In genomic region chr16:89291355-89291754, GRCh38 we compare ENCODE assay signal across 17 cellular contexts.
A peak's percentile ranks its signal among the peaks of the same experiment; 100 is the strongest.
DNase-seq lines count a peak whose midpoint lies in the region; ATAC-seq, FAIRE-seq and TF ChIP-seq lines count a peak whose summit lies in the region.
"Had no signal": no experiment of that assay in that cellular context is flagged by ENCODE, and none has a peak within 500 bp of the region (broad histone marks: within the 10 kb centered on the region; RNA-seq: fewer than 3 reads in every experiment).

No MANE protein-coding gene starts in this region.

- H3K36me3 Mint-ChIP-seq in activated T-cell treated with anti-CD3 and anti-CD28 coated beads, Interleukin-2, amount 50 U/mL, for 24 hours (ENCODE audit: low read depth), result peaks cover 67% of the 10 kb centered on the region
- H3K36me3 Mint-ChIP-seq in IgD-negative memory B cell, result peaks cover 6% of the 10 kb centered on the region

- H3K27ac Mint-ChIP-seq in activated T-cell treated with anti-CD3 and anti-CD28 coated beads, Interleukin-2, amount 50 U/mL, for 24 hours, result peak overlapping the region; percentile 82
- peak overlapping the region in 2 of 3 donors; percentile 23 to 47 for H3K27ac Mint-ChIP-seq in IgD-negative memory B cell

- no peak for TF ChIP-seq CTCF in H1 (IDR thresholded peaks at IDR 0.05; ENCODE audit: control extremely low read depth in 1 of 3, insufficient read depth in 1 of 3, low read depth in 1 of 3, low read length in 3 of 3)
- TF ChIP-seq CTCF in esophagus squamous epithelium (IDR thresholded peaks at IDR 0.05), result no peak

- no peak overlapping the region for H3K56ac ChIP-seq in H1 (replicated peaks; ENCODE audit: insufficient read length, low read depth, low read length)

- H2BK12ac ChIP-seq in H1 (ENCODE audit: low read depth, low read length), result peak overlapping the region; percentile 99
- no peak overlapping the region for H2BK12ac ChIP-seq in neuronal stem cell (ENCODE audit: low read length)

- peaks cover 0 to 54% of the 10 kb centered on the region in 2 experiments; a peak in 2 of 4 replicates for H3K79me2 ChIP-seq in H1 (ENCODE audit: control insufficient read depth in 1 of 2, insufficient read depth in 2 of 2, low read length in 2 of 2)

- H3K18ac ChIP-seq in H1 (ENCODE audit: extremely low read depth, low read length) (peak overlapping the region; percentile 82), neuronal stem cell (ENCODE audit: low read length) (no peak overlapping the region)

- peak overlapping the region; percentile 99 for H4K91ac ChIP-seq in H1 (replicated peaks; ENCODE audit: insufficient read length, low read length)
- no peak overlapping the region for H4K91ac ChIP-seq in neuronal stem cell (ENCODE audit: low read depth, low read length, poor library complexity)

- H2BK120ac ChIP-seq in H1 (replicated peaks; ENCODE audit: low read depth, low read length) (peak overlapping the region; percentile 13), neuronal stem cell (ENCODE audit: low read depth, low read length) (no peak overlapping the region)

- FAIRE-seq in H1 (lab: Jason Lieb, UNC), result no peak
- FAIRE-seq: colon had no signal

- no peak for TF ChIP-seq EP300 in H1 (IDR thresholded peaks at IDR 0.05; ENCODE audit: borderline replicate concordance in 1 of 2, low read depth in 2 of 2, low read length in 2 of 2)

- TF ChIP-seq RAD21 in H1 (IDR thresholded peaks at IDR 0.05 in 1 of 2, conservative IDR thresholded peaks at IDR 0.05 in 1 of 2; ENCODE audit: low read depth in 2 of 2, low read length in 2 of 2), result no peak

- intact Hi-C loops in esophagus squamous epithelium (cut with DNase I), result no loop called here

- no peak for ATAC-seq in HG02759 (IDR thresholded peaks at IDR 0.05; ENCODE audit: unreplicated experiment)
- ATAC-seq: Right ventricle myocardium inferior; stimulated activated naive B cell treated with anti-CD40 and anti-IgM and Interleukin-4, amounts not matched to agents 10 μg/mL and 1 μg/mL and 100 μg/mL, for 72 hours had no signal

- peaks cover 13% of the 10 kb centered on the region for H3K79me1 ChIP-seq in H1 (ENCODE audit: low read depth, low read length)
- peaks cover 24% of the 10 kb centered on the region for H3K79me1 ChIP-seq in neuronal stem cell (ENCODE audit: low read depth, low read length)

- H3K4me2 ChIP-seq in H1 (ENCODE audit: insufficient read depth in 1 of 2, low read depth in 2 of 2, low read length in 2 of 2), result peak overlapping the region; percentile 71 to 74
- H3K4me2 ChIP-seq in neuronal stem cell (ENCODE audit: insufficient read depth, low read length, poor library complexity, severe bottlenecking), result no peak overlapping the region

- H3K9me3 Mint-ChIP-seq in activated T-cell treated with anti-CD3 and anti-CD28 coated beads, Interleukin-2, amount 50 U/mL, for 24 hours, result no peaks in the 10 kb centered on the region
- H3K9me3 Mint-ChIP-seq in IgD-negative memory B cell, result no peaks in the 10 kb centered on the region
- H3K9me3 Mint-ChIP-seq: CD14-positive monocyte; mesothelial cell of epicardium; stimulated activated naive B cell treated with anti-CD40 and anti-IgM and Interleukin-4, amounts not matched to agents 10 μg/mL and 1 μg/mL and 100 μg/mL, for 72 hours had no signal

- peak overlapping the region; percentile 58 for H4K8ac ChIP-seq in H1 (ENCODE audit: extremely low read depth, insufficient read depth, low read length)
- H4K8ac ChIP-seq in neuronal stem cell (ENCODE audit: low read depth, low read length), result no peak overlapping the region

- peaks cover 25 to 27% of the 10 kb centered on the region in 2 experiments for H4K20me1 ChIP-seq in H1 (replicated peaks in 1 of 2; ENCODE audit: control insufficient read depth in 1 of 2, insufficient read depth in 2 of 2, low read length in 2 of 2)

- no peak for TF ChIP-seq POLR2A in H1 (IDR thresholded peaks at IDR 0.05; ENCODE audit: control extremely low read depth in 1 of 2, low read depth in 2 of 2, low read length in 2 of 2)
- no peak for TF ChIP-seq POLR2A in esophagus squamous epithelium (IDR thresholded peaks at IDR 0.05)

- H3K27ac ChIP-seq in H1 (ENCODE audit: low read depth, low read length), result peak overlapping the region; percentile 72
- H3K27ac ChIP-seq in neuronal stem cell (replicated peaks; ENCODE audit: low read length), result no peak overlapping the region
- H3K27ac ChIP-seq in esophagus squamous epithelium, result no peak overlapping the region
- H3K27ac ChIP-seq: tibial nerve had no signal

- POLR2A ChIA-PET in H1 (lab: Charles Lee; ENCODE audit: partially characterized antibody), result interaction anchor here (0.6 to 4.1 kb wide), 7 partner anchors 10 to 273 kb away, joined by 3 to 15 read pairs (median 4); partner anchors contain the start of gene SPG7

- peak overlapping the region in 2 of 4 experiments; percentile 19 to 35; a peak in 3 of 8 replicates for H3K4me3 ChIP-seq in H1 (ENCODE audit: extremely low read depth in 1 of 4, insufficient read depth in 2 of 4, low read depth in 3 of 4, low read length in 4 of 4)
- H3K4me3 ChIP-seq in neuronal stem cell (ENCODE audit: low read length in 2 of 2), result no peak overlapping the region
- no peak overlapping the region for H3K4me3 ChIP-seq in esophagus squamous epithelium
- H3K4me3 ChIP-seq: tibial nerve had no signal

- no peak overlapping the region for H3K4me3 Mint-ChIP-seq in activated T-cell treated with anti-CD3 and anti-CD28 coated beads, Interleukin-2, amount 50 U/mL, for 24 hours
- no peak overlapping the region for H3K4me3 Mint-ChIP-seq in IgD-negative memory B cell
- H3K4me3 Mint-ChIP-seq: CD14-positive monocyte; mesothelial cell of epicardium; stimulated activated naive B cell treated with anti-CD40 and anti-IgM and Interleukin-4, amounts not matched to agents 10 μg/mL and 1 μg/mL and 100 μg/mL, for 72 hours had no signal

- H3K23me2 ChIP-seq in H1 (ENCODE audit: low read depth, low read length), result peaks cover 2% of the 10 kb centered on the region; the same call in 1 of the 2 replicates

- H3K23ac ChIP-seq in H1 (ENCODE audit: insufficient read length) (no peak overlapping the region), neuronal stem cell (ENCODE audit: low read depth, low read length, poor library complexity) (peak overlapping the region; percentile 94)

- H3K36me3 ChIP-seq in H1 (ENCODE audit: control insufficient read depth in 2 of 4, insufficient read depth in 4 of 4, low read length in 3 of 4) (peaks cover 10 to 20% (median 14%) of the 10 kb centered on the region in 4 experiments; a peak in 7 of 8 replicates), neuronal stem cell (replicated peaks in 1 of 2; ENCODE audit: control insufficient read depth in 2 of 2, insufficient read depth in 2 of 2, low read length in 2 of 2) (peaks cover 27 to 62% of the 10 kb centered on the region in 2 donors), esophagus squamous epithelium (peaks cover 14 to 63% (median 27%) of the 10 kb centered on the region in 3 donors)

- no peaks in the 10 kb centered on the region for H3K27me3 Mint-ChIP-seq in activated T-cell treated with anti-CD3 and anti-CD28 coated beads, Interleukin-2, amount 50 U/mL, for 24 hours
- H3K27me3 Mint-ChIP-seq in IgD-negative memory B cell, result no peaks in the 10 kb centered on the region
- H3K27me3 Mint-ChIP-seq: stimulated activated naive B cell treated with anti-CD40 and anti-IgM and Interleukin-4, amounts not matched to agents 10 μg/mL and 1 μg/mL and 100 μg/mL, for 72 hours had no signal

- peak overlapping the region; percentile 99 for H2BK15ac ChIP-seq in H1 (ENCODE audit: low read length)
- no peak overlapping the region for H2BK15ac ChIP-seq in neuronal stem cell (ENCODE audit: low read length)

- H2AK5ac ChIP-seq in H1 (ENCODE audit: low read depth, low read length), result peak overlapping the region; percentile 92
- H2AK5ac ChIP-seq in neuronal stem cell (ENCODE audit: low read depth, low read length), result no peak overlapping the region

- H4K5ac ChIP-seq in H1 (ENCODE audit: insufficient read length, low read depth, low read length), result peak overlapping the region; percentile 75

- DNase-seq in activated T-cell treated with anti-CD3 and anti-CD28 coated beads, Interleukin-2, amount 50 U/mL, for 24 hours, result no peak
- DNase-seq in activated T-cell treated with anti-CD3 and anti-CD28 coated beads, Interleukin-2, amount 50 U/mL, for 48 hours, result no peak
- DNase-seq in H1 (ENCODE audit: low read depth in 1 of 2, low spot score in 2 of 2) (no peak), neuronal stem cell (ENCODE audit: low spot score) (no peak), esophagus squamous epithelium (lab: John Stamatoyannopoulos, UW) (no peak), NCI-H82 (lab: John Stamatoyannopoulos, UW) (no peak)
- DNase-seq: hippocampal formation; NCI-H1105; NCI-H510A; stimulated activated naive B cell treated with anti-CD40 and anti-IgM and Interleukin-4, amounts not matched to agents 10 μg/mL and 1 μg/mL and 100 μg/mL, for 72 hours had no signal

- H2BK20ac ChIP-seq in H1 (ENCODE audit: low read length), result peak overlapping the region; percentile 88

- H3K4me1 ChIP-seq in H1 (replicated peaks in 1 of 4; ENCODE audit: control insufficient read depth in 3 of 4, insufficient read depth in 4 of 4, low read length in 3 of 4) (peaks cover 16 to 58% (median 55%) of the 10 kb centered on the region in 4 experiments), neuronal stem cell (ENCODE audit: control insufficient read depth in 2 of 2, insufficient read depth in 1 of 2, low read depth in 1 of 2, low read length in 2 of 2) (peaks cover 21 to 32% of the 10 kb centered on the region in 2 donors), esophagus squamous epithelium (peaks cover 0 to 26% (median 7%) of the 10 kb centered on the region in 3 donors)

- CTCF ChIA-PET in H1 (lab: Charles Lee; ENCODE audit: partially characterized antibody), result interaction anchor here (0.7 to 4.2 kb wide), 7 partner anchors 17 to 274 kb away, joined by 3 to 42 read pairs (median 6); no protein-coding TSS in a partner anchor

- H3K14ac ChIP-seq in H1 (ENCODE audit: insufficient read length) (no peak overlapping the region), neuronal stem cell (ENCODE audit: low read length) (no peak overlapping the region)

- no peaks in the 10 kb centered on the region for H3K27me3 ChIP-seq in H1 (replicated peaks in 1 of 4; ENCODE audit: control insufficient read depth in 3 of 4, extremely low read depth in 1 of 4, insufficient read depth in 3 of 4, low read length in 3 of 4)
- no peaks in the 10 kb centered on the region for H3K27me3 ChIP-seq in neuronal stem cell (ENCODE audit: control insufficient read depth in 3 of 3, insufficient read depth in 3 of 3, low read depth in 1 of 3, low read length in 3 of 3)
- H3K27me3 ChIP-seq in esophagus squamous epithelium, result no peaks in the 10 kb centered on the region
- H3K27me3 ChIP-seq: tibial nerve had no signal

- peak overlapping the region; percentile 61 for H3K4ac ChIP-seq in H1 (replicated peaks; ENCODE audit: insufficient read length, low read depth, low read length)
- H3K4ac ChIP-seq in neuronal stem cell (ENCODE audit: low read length), result no peak overlapping the region

- H2BK5ac ChIP-seq in H1 (ENCODE audit: low read depth, low read length) (peak overlapping the region; percentile 99), neuronal stem cell (ENCODE audit: low read length) (peak overlapping the region; percentile 59)

- H3K4me1 Mint-ChIP-seq in activated T-cell treated with anti-CD3 and anti-CD28 coated beads, Interleukin-2, amount 50 U/mL, for 24 hours (ENCODE audit: low read depth), result peaks cover 22% of the 10 kb centered on the region
- peaks cover 4 to 9% (median 8%) of the 10 kb centered on the region in 3 donors for H3K4me1 Mint-ChIP-seq in IgD-negative memory B cell

- H3K9me3 ChIP-seq in H1 (ENCODE audit: insufficient read depth in 2 of 2, low read depth in 1 of 2, low read length in 1 of 2) (no peaks in the 10 kb centered on the region), neuronal stem cell (replicated peaks in 1 of 2; ENCODE audit: control insufficient read depth in 2 of 2, insufficient read depth in 1 of 2, low read depth in 1 of 2, low read length in 2 of 2) (no peaks in the 10 kb centered on the region), esophagus squamous epithelium (no peaks in the 10 kb centered on the region)
- H3K9me3 ChIP-seq: tibial nerve had no signal

- peak overlapping the region in 2 of 4 experiments; percentile 34 to 45; a peak in 4 of 7 replicates for H3K9ac ChIP-seq in H1 (replicated peaks in 1 of 4; ENCODE audit: extremely low read depth in 1 of 4, low read depth in 3 of 4, low read length in 3 of 4)
- peak overlapping the region; percentile 54 for H3K9ac ChIP-seq in neuronal stem cell (ENCODE audit: low read depth, low read length, poor library complexity)

- H2AFZ ChIP-seq in H1 (ENCODE audit: low read length), result no peak overlapping the region
- no peak overlapping the region for H2AFZ ChIP-seq in neuronal stem cell (ENCODE audit: low read length)

- WGBS in H1 (ENCODE audit: extremely low coverage in 1 of 2, insufficient coverage in 1 of 2, insufficient read length in 1 of 2, insufficient replicate concordance in 2 of 2, low coverage in 1 of 2, low lambda C conversion rate in 2 of 2, missing lambda C conversion rate in 1 of 2), 2 experiments, result 59% methylated on average over 9 of the region's 9 CpGs; no CpG with 5 or more reads in 1 of the 2 experiments
- WGBS in neuronal stem cell (ENCODE audit: extremely low coverage in 2 of 2, insufficient read length in 2 of 2, insufficient replicate concordance in 1 of 2), 2 donors, result no CpG with 5 or more reads among the region's 9 CpGs
- WGBS in esophagus squamous epithelium, 2 donors, result 67 to 89% methylated on average over 8 to 9 of the region's 9 CpGs
